10 cellular contexts compared by ENCODE assay signal in genomic region chr7:44608916-44609648, GRCh38. TPM values are rescaled to one million over a fixed set of nuclear protein-coding genes. Genes with fewer than 3 reads are reported as not detected.
DNase-seq lines count a peak whose midpoint lies in the region; ATAC-seq lines count a peak whose summit lies in the region.
"Had no signal": no experiment of that assay in that cellular context is flagged by ENCODE, and none has a peak within 500 bp of the region (broad histone marks: within the 10 kb centered on the region; RNA-seq: fewer than 3 reads in every experiment).

No MANE protein-coding gene starts in this region.

- H3K27me3 Mint-ChIP-seq in CD8-positive, alpha-beta memory T cell, result peaks cover 0 to 5% of the 10 kb centered on the region in 2 donors
- H3K27me3 Mint-ChIP-seq in IgD-negative memory B cell, result peaks cover under 1% of the 10 kb centered on the region
- peaks cover 1% of the 10 kb centered on the region for H3K27me3 Mint-ChIP-seq in activated naive CD8-positive, alpha-beta T cell treated with anti-CD3 and anti-CD28 coated beads, Interleukin-2, amount 50 U/mL, for 24 hours
- H3K27me3 Mint-ChIP-seq in naive thymus-derived CD4-positive, alpha-beta T cell, result peaks cover 0 to 5% (median 0%) of the 10 kb centered on the region in 5 donors

- no peaks in the 10 kb centered on the region for H3K9me3 ChIP-seq in CD8-positive, alpha-beta memory T cell (ENCODE audit: low read length)
- no peaks in the 10 kb centered on the region for H3K9me3 ChIP-seq in naive thymus-derived CD4-positive, alpha-beta T cell (ENCODE audit: control insufficient read depth in 2 of 3, low read length in 3 of 3)

- no peak overlapping the region for H3K27ac ChIP-seq in CD8-positive, alpha-beta memory T cell (ENCODE audit: low read depth, low read length)
- no peak overlapping the region for H3K27ac ChIP-seq in naive thymus-derived CD4-positive, alpha-beta T cell (ENCODE audit: low read depth, low read length)
- H3K27ac ChIP-seq: cardiac muscle cell had no signal

- peak in 2 of 5 donors; percentile 14 to 27 for DNase-seq in CD8-positive, alpha-beta memory T cell
- DNase-seq in activated naive CD8-positive, alpha-beta T cell treated with anti-CD3 and anti-CD28 coated beads, Interleukin-2, amount 50 U/mL, for 24 hours, result peak; percentile 26
- no peak for DNase-seq in naive thymus-derived CD4-positive, alpha-beta T cell
- DNase-seq in hypothalamus (lab: John Stamatoyannopoulos, UW) (no peak), H4 (ENCODE audit: low spot score) (no peak), GM19238 (ENCODE audit: insufficient read length, low spot score) (no peak), COLO668 (lab: John Stamatoyannopoulos, UW; ENCODE audit: unreplicated experiment) (no peak)
- DNase-seq: NCI-H2171 treated with DMSO at 0.1 percent for 48 hours had no signal

- no peaks in the 10 kb centered on the region for H3K36me3 ChIP-seq in CD8-positive, alpha-beta memory T cell (ENCODE audit: insufficient read depth, low read length)
- H3K36me3 ChIP-seq in naive thymus-derived CD4-positive, alpha-beta T cell (ENCODE audit: control insufficient read depth in 2 of 3, insufficient read depth in 3 of 3, low read length in 3 of 3), result no peaks in the 10 kb centered on the region
- H3K36me3 ChIP-seq: cardiac muscle cell had no signal

- peak overlapping the region; percentile 33 to 86 (median 56) for H3K4me3 Mint-ChIP-seq in CD8-positive, alpha-beta memory T cell
- H3K4me3 Mint-ChIP-seq in IgD-negative memory B cell, result peak overlapping the region in 3 of 4 donors; percentile 30 to 86 (median 81)
- H3K4me3 Mint-ChIP-seq in activated naive CD8-positive, alpha-beta T cell treated with anti-CD3 and anti-CD28 coated beads, Interleukin-2, amount 50 U/mL, for 24 hours, result peak overlapping the region; percentile 25
- peak overlapping the region in 7 of 10 donors; percentile 6 to 64 (median 42) for H3K4me3 Mint-ChIP-seq in naive thymus-derived CD4-positive, alpha-beta T cell

- no peaks in the 10 kb centered on the region for H3K27me3 ChIP-seq in CD8-positive, alpha-beta memory T cell (ENCODE audit: insufficient read depth, low read length, poor library complexity, severe bottlenecking)
- H3K27me3 ChIP-seq in naive thymus-derived CD4-positive, alpha-beta T cell (ENCODE audit: control insufficient read depth in 2 of 2, insufficient read depth in 2 of 2, low read length in 2 of 2), result no peaks in the 10 kb centered on the region
- H3K27me3 ChIP-seq: cardiac muscle cell had no signal

- POLR2A ChIA-PET in CD8-positive, alpha-beta memory T cell (lab: Charles Lee), result interaction anchor here (0.7 to 1.1 kb wide), 2 partner anchors 17 to 22 kb away, joined by 3 to 4 read pairs; no protein-coding TSS in a partner anchor
- POLR2A ChIA-PET in naive thymus-derived CD4-positive, alpha-beta T cell (lab: Charles Lee), result interaction anchor here (0.9 to 3.7 kb wide), 2 partner anchors 26 to 28 kb away, joined by 3 to 46 read pairs; partner anchors contain the start of gene TMED4

- H3K4me1 ChIP-seq in CD8-positive, alpha-beta memory T cell (ENCODE audit: insufficient read depth, low read length), result peaks cover 23% of the 10 kb centered on the region
- peaks cover 13 to 17% of the 10 kb centered on the region in 2 donors for H3K4me1 ChIP-seq in naive thymus-derived CD4-positive, alpha-beta T cell (ENCODE audit: control insufficient read depth in 2 of 2, insufficient read depth in 2 of 2, low read length in 2 of 2)

- intact Hi-C loops in naive thymus-derived CD4-positive, alpha-beta T cell (cut with micrococcal nuclease), result no loop called here

- CTCF ChIA-PET in CD8-positive, alpha-beta memory T cell (lab: Charles Lee), result interaction anchor here (0.8 to 4.0 kb wide), 2 partner anchors 11 to 23 kb away, joined by 4 to 24 read pairs; no protein-coding TSS in a partner anchor
- CTCF ChIA-PET in naive thymus-derived CD4-positive, alpha-beta T cell (lab: Charles Lee), result no interaction called here

- no peak for ATAC-seq in activated naive CD8-positive, alpha-beta T cell treated with anti-CD3 and anti-CD28 coated beads, Interleukin-2, amount 50 U/mL, for 24 hours
- ATAC-seq in naive thymus-derived CD4-positive, alpha-beta T cell, result no peak

- H3K4me3 ChIP-seq in CD8-positive, alpha-beta memory T cell (ENCODE audit: low read length), result no peak overlapping the region
- H3K4me3 ChIP-seq in naive thymus-derived CD4-positive, alpha-beta T cell (ENCODE audit: low read length), result no peak overlapping the region
- H3K4me3 ChIP-seq: cardiac muscle cell had no signal

- H3K4me1 Mint-ChIP-seq in CD8-positive, alpha-beta memory T cell, result peaks cover 49 to 73% (median 55%) of the 10 kb centered on the region in 3 donors
- peaks cover 13 to 31% (median 27%) of the 10 kb centered on the region in 3 donors for H3K4me1 Mint-ChIP-seq in IgD-negative memory B cell
- peaks cover 55% of the 10 kb centered on the region for H3K4me1 Mint-ChIP-seq in activated naive CD8-positive, alpha-beta T cell treated with anti-CD3 and anti-CD28 coated beads, Interleukin-2, amount 50 U/mL, for 24 hours
- peaks cover 2 to 53% (median 48%) of the 10 kb centered on the region in 7 donors for H3K4me1 Mint-ChIP-seq in naive thymus-derived CD4-positive, alpha-beta T cell

- H3K9me3 Mint-ChIP-seq in CD8-positive, alpha-beta memory T cell, result no peaks in the 10 kb centered on the region
- H3K9me3 Mint-ChIP-seq in IgD-negative memory B cell, result no peaks in the 10 kb centered on the region
- H3K9me3 Mint-ChIP-seq in activated naive CD8-positive, alpha-beta T cell treated with anti-CD3 and anti-CD28 coated beads, Interleukin-2, amount 50 U/mL, for 24 hours, result no peaks in the 10 kb centered on the region
- peaks cover 0 to 6% (median 0%) of the 10 kb centered on the region in 11 donors for H3K9me3 Mint-ChIP-seq in naive thymus-derived CD4-positive, alpha-beta T cell

- H3K27ac Mint-ChIP-seq in CD8-positive, alpha-beta memory T cell, result peak overlapping the region; percentile 41 to 92 (median 62)
- H3K27ac Mint-ChIP-seq in IgD-negative memory B cell, result peak overlapping the region in 2 of 3 donors; percentile 57 to 85
- peak overlapping the region; percentile 39 for H3K27ac Mint-ChIP-seq in activated naive CD8-positive, alpha-beta T cell treated with anti-CD3 and anti-CD28 coated beads, Interleukin-2, amount 50 U/mL, for 24 hours
- H3K27ac Mint-ChIP-seq in naive thymus-derived CD4-positive, alpha-beta T cell, result peak overlapping the region in 4 of 9 donors; percentile 6 to 72 (median 54)

- H3K36me3 Mint-ChIP-seq in CD8-positive, alpha-beta memory T cell, result peaks cover 0 to 22% (median 3%) of the 10 kb centered on the region in 3 donors
- H3K36me3 Mint-ChIP-seq in IgD-negative memory B cell, result peaks cover 4% of the 10 kb centered on the region
- peaks cover 12% of the 10 kb centered on the region for H3K36me3 Mint-ChIP-seq in activated naive CD8-positive, alpha-beta T cell treated with anti-CD3 and anti-CD28 coated beads, Interleukin-2, amount 50 U/mL, for 24 hours (ENCODE audit: low read depth)
- peaks cover 0 to 7% (median 0%) of the 10 kb centered on the region in 5 donors for H3K36me3 Mint-ChIP-seq in naive thymus-derived CD4-positive, alpha-beta T cell

RNA-seq across cellular contexts. Expression of gene OGDH, which starts 2.7 kb away (rescaled TPM):
- 10 to 100 TPM; 92.8 to 93.8 TPM for total RNA-seq in CD8-positive, alpha-beta memory T cell
- polyA plus RNA-seq in CD8-positive, alpha-beta memory T cell, result 58.3 TPM
- 26.6 TPM for polyA plus RNA-seq in IgD-negative memory B cell
- 100 to 1,000 TPM in 1 of 5 experiments, 10 to 100 TPM in 4; 43.1 to 122 (median 66.3) TPM for total RNA-seq in naive thymus-derived CD4-positive, alpha-beta T cell
- 10 to 100 TPM; 20.3 to 25.0 TPM for polyA plus RNA-seq in naive thymus-derived CD4-positive, alpha-beta T cell
- total RNA-seq in H4 (2014; rRNA removed; shearing (Covaris generic)), result 67.1 and 93.7 TPM in 2 replicates

RNA-seq across cellular contexts. Expression of gene TMED4, which starts 27.1 kb away (rescaled TPM):
- total RNA-seq in CD8-positive, alpha-beta memory T cell, result 10 to 100 TPM; 78.8 to 80.5 TPM
- 84.3 TPM for polyA plus RNA-seq in CD8-positive, alpha-beta memory T cell
- polyA plus RNA-seq in IgD-negative memory B cell, result 59.9 TPM
- total RNA-seq in naive thymus-derived CD4-positive, alpha-beta T cell, result 10 to 100 TPM; 70.0 to 98.5 (median 95.3) TPM
- polyA plus RNA-seq in naive thymus-derived CD4-positive, alpha-beta T cell, result 10 to 100 TPM; 61.6 to 93.7 TPM
- total RNA-seq in H4 (2014; rRNA removed; shearing (Covaris generic)), result 289 and 353 TPM in 2 replicates

RNA-seq across cellular contexts. Expression of gene DDX56, which starts 35.4 kb away (rescaled TPM):
- total RNA-seq in CD8-positive, alpha-beta memory T cell, result 100 to 1,000 TPM; 148 to 158 TPM
- 36.0 TPM for polyA plus RNA-seq in CD8-positive, alpha-beta memory T cell
- polyA plus RNA-seq in IgD-negative memory B cell, result 52.0 TPM
- total RNA-seq in naive thymus-derived CD4-positive, alpha-beta T cell, result 100 to 1,000 TPM in 2 of 5 experiments, 10 to 100 TPM in 3; 82.8 to 124 (median 100.0) TPM
- polyA plus RNA-seq in naive thymus-derived CD4-positive, alpha-beta T cell, result 10 to 100 TPM; 43.6 to 65.1 TPM
- total RNA-seq in H4 (2014; rRNA removed; shearing (Covaris generic)), result 166 and 182 TPM in 2 replicates

Comparison
In these comparisons a context has a peak if more than half of its experiments do, and no peak if none do; other contexts are left out.
1. H3K4me3 Mint-ChIP-seq: peak in every context shown above with its lines; median percentile 81 in IgD-negative memory B cell; 56 in CD8-positive, alpha-beta memory T cell; 42 in naive thymus-derived CD4-positive, alpha-beta T cell; 25 in activated naive CD8-positive, alpha-beta T cell treated with anti-CD3 and anti-CD28 coated beads, Interleukin-2, amount 50 U/mL, for 24 hours.